8 cellular contexts compared by ENCODE assay signal in genomic region chr2:152097291-152098032, GRCh38. TPM values are rescaled to one million over a fixed set of nuclear protein-coding genes. Genes with fewer than 3 reads are reported as not detected.
DNase-seq lines count a peak whose midpoint lies in the region; ATAC-seq and TF ChIP-seq lines count a peak whose summit lies in the region.

No MANE protein-coding gene starts in this region.

- no peak overlapping the region for H3K27ac Mint-ChIP-seq in GM23338
- no peak overlapping the region for H3K27ac Mint-ChIP-seq in activated T-helper 17 cell treated with anti-CD3 and anti-CD28 coated beads, Interleukin-2, amount 50 U/mL, for 72 hours

- TF ChIP-seq POLR2A in sigmoid colon (IDR thresholded peaks at IDR 0.05): no peak

- H3K27me3 Mint-ChIP-seq in GM23338 (ENCODE audit: insufficient read depth, low read depth, poor library complexity): peaks cover 42% of the 10 kb centered on the region
- peaks cover 35% of the 10 kb centered on the region for H3K27me3 Mint-ChIP-seq in activated T-helper 17 cell treated with anti-CD3 and anti-CD28 coated beads, Interleukin-2, amount 50 U/mL, for 72 hours

- H3K27me3 ChIP-seq in BJ (ENCODE audit: control insufficient read depth, insufficient read depth, low read length) (peaks cover 35% of the 10 kb centered on the region), GM23338 (ENCODE audit: insufficient read depth) (peaks cover 74% of the 10 kb centered on the region), sigmoid colon (peaks cover 0 to 32% (median 0%) of the 10 kb centered on the region in 3 donors)

- H3K4me3 Mint-ChIP-seq in GM23338: peak overlapping the region; percentile 89
- H3K4me3 Mint-ChIP-seq in activated T-helper 17 cell treated with anti-CD3 and anti-CD28 coated beads, Interleukin-2, amount 50 U/mL, for 72 hours: peak overlapping the region; percentile 75

- ATAC-seq in GM23338 (no peak), left ventricle myocardium superior (peak; percentile 49)
- peak; percentile 17 for ATAC-seq in activated T-helper 17 cell treated with anti-CD3 and anti-CD28 coated beads, Interleukin-2, amount 50 U/mL, for 72 hours (replicated peaks)

- TF ChIP-seq EP300 in sigmoid colon (IDR thresholded peaks at IDR 0.05): no peak

- intact Hi-C loops in left ventricle myocardium superior (cut with micrococcal nuclease) (no loop called here), sigmoid colon (cut with DNase I) (loop anchor here (10.0 kb wide), 1 partner anchor 63 kb away; no protein-coding TSS in a partner anchor)

- no peaks in the 10 kb centered on the region for H3K36me3 ChIP-seq in BJ (ENCODE audit: control insufficient read depth, insufficient read depth, low read length)
- no peaks in the 10 kb centered on the region for H3K36me3 ChIP-seq in GM23338 (ENCODE audit: insufficient read depth)
- H3K36me3 ChIP-seq in sigmoid colon: no peaks in the 10 kb centered on the region

- 3 to 16% methylated on average over 22 of the region's 22 CpGs for WGBS in sigmoid colon, 2 donors

- H3F3A ChIP-seq in GM23338 (replicated peaks; ENCODE audit: low read depth): no peaks in the 10 kb centered on the region

- CTCF ChIA-PET in BJ (lab: Yijun Ruan, JAX): interaction anchor here (0.9 kb wide), 2 partner anchors 11 to 72 kb away, joined by 3 to 4 read pairs; no protein-coding TSS in a partner anchor

- TF ChIP-seq CTCF in BJ (IDR thresholded peaks at IDR 0.05; ENCODE audit: insufficient read depth, low read depth, low read length): no peak
- TF ChIP-seq CTCF in GM23338 (conservative IDR thresholded peaks at IDR 0.05; ENCODE audit: low read depth in 2 of 2): no peak
- TF ChIP-seq CTCF in sigmoid colon (IDR thresholded peaks at IDR 0.05): no peak

- no peaks in the 10 kb centered on the region for H4K20me1 ChIP-seq in GM23338 (replicated peaks; ENCODE audit: insufficient read depth)

- POLR2A ChIA-PET in BJ (lab: Charles Lee): no interaction called here

- no peaks in the 10 kb centered on the region for H3K9me3 ChIP-seq in sigmoid colon

- H3K9me3 Mint-ChIP-seq in GM23338: peaks cover 2% of the 10 kb centered on the region; the same call in 1 of the 3 replicates
- H3K9me3 Mint-ChIP-seq in activated T-helper 17 cell treated with anti-CD3 and anti-CD28 coated beads, Interleukin-2, amount 50 U/mL, for 72 hours: no peaks in the 10 kb centered on the region

- no peaks in the 10 kb centered on the region for H3K36me3 Mint-ChIP-seq in GM23338 (ENCODE audit: low read depth)
- H3K36me3 Mint-ChIP-seq in activated T-helper 17 cell treated with anti-CD3 and anti-CD28 coated beads, Interleukin-2, amount 50 U/mL, for 72 hours (ENCODE audit: low read depth): peaks cover 9% of the 10 kb centered on the region

- DNase-seq in BJ (ENCODE audit: low read depth) (no peak), GM23338 (ENCODE audit: low spot score) (peak; percentile 36), left ventricle myocardium superior (no peak), sigmoid colon (no peak), NCI-H1694 (lab: John Stamatoyannopoulos, UW) (no peak), HCEC 1CT (no peak)
- no peak for DNase-seq in stimulated activated CD4-positive, alpha-beta T cell treated with anti-CD3 and anti-CD28 coated beads, Interleukin-4, amount 100 ng/mL, for 4 hours

- H3K4me2 ChIP-seq in GM23338: peak overlapping the region; percentile 93

- H3K4me1 ChIP-seq in GM23338 (ENCODE audit: insufficient read depth) (peaks cover 4% of the 10 kb centered on the region; the same call in 1 of the 2 replicates), sigmoid colon (peaks cover 0 to 26% (median 14%) of the 10 kb centered on the region in 4 donors)

- peaks cover 12% of the 10 kb centered on the region for H3K4me1 Mint-ChIP-seq in GM23338
- H3K4me1 Mint-ChIP-seq in activated T-helper 17 cell treated with anti-CD3 and anti-CD28 coated beads, Interleukin-2, amount 50 U/mL, for 72 hours: peaks cover 14% of the 10 kb centered on the region

- no peaks in the 10 kb centered on the region for H3K9me2 ChIP-seq in GM23338 (ENCODE audit: insufficient read depth)

- no peaks in the 10 kb centered on the region; the same call in 1 of the 2 replicates for H3K79me2 ChIP-seq in GM23338 (replicated peaks; ENCODE audit: insufficient read depth)

- peak overlapping the region; percentile 90 for H2AFZ ChIP-seq in GM23338

- H3K27ac ChIP-seq in GM23338 (ENCODE audit: low read depth) (no peak overlapping the region), sigmoid colon (peak overlapping the region; percentile 11 to 59 (median 42))

- H3K4me3 ChIP-seq in BJ (ENCODE audit: low read depth, low read length) (peak overlapping the region; percentile 16; the same call in 1 of the 2 replicates), GM23338 (peak overlapping the region; percentile 91), sigmoid colon (peak overlapping the region; percentile 48 to 75 (median 65))

TF ChIP-seq in GM23338, 12 proteins besides CTCF, POLR2A, EP300 and RAD21:
- TF ChIP-seq ZNF462 (CRISPR knock-in tag; IDR thresholded peaks at IDR 0.05) (no peak), EZH2 (IDR thresholded peaks at IDR 0.05; ENCODE audit: low read depth, unreplicated experiment) (peak; percentile 53)

RNA-seq across cellular contexts. Expression of gene CACNB4, which starts 1.4 kb away (rescaled TPM):
- polyA plus RNA-seq in BJ (2011; rRNA removed): 0.12 TPM in 2 replicates
- polyA minus RNA-seq in BJ (2011; rRNA and poly(A)+ RNA removed): 0.24 and 0.57 TPM in 2 replicates
- total RNA-seq in GM23338 (2014; rRNA removed; shearing (Covaris generic)): 7.6 and 9.8 TPM in 2 replicates
- polyA plus RNA-seq in GM23338 (2016; fragmentation: Nextera tagmentation; extraction: Ambion mirVana): 2.7 and 4.0 TPM in 2 replicates
- under 1 TPM; 0.16 to 0.32 TPM for total RNA-seq in activated T-helper 17 cell treated with anti-CD3 and anti-CD28 coated beads, Interleukin-2, amount 50 U/mL, for 72 hours
- 0.32 TPM for total RNA-seq in left ventricle myocardium superior
- 1 to 10 TPM; 1.1 to 4.4 (median 2.4) TPM for total RNA-seq in sigmoid colon
- under 1 TPM; 0.23 to 0.60 (median 0.26) TPM for polyA plus RNA-seq in sigmoid colon

Comparison
In these comparisons a context has a peak if more than half of its experiments do, and no peak if none do; other contexts are left out.
1. H3K4me3 ChIP-seq: peak in every context shown above with its lines; median percentile 91 in GM23338; 65 in sigmoid colon; 16 in BJ.